ENCODE assay signal across 34 cellular contexts in genomic region chr21:32693581-32693980, GRCh38.
"Had no signal": no experiment of that assay in that cellular context is flagged by ENCODE, and none has a peak within 500 bp of the region (broad histone marks: within the 10 kb centered on the region; RNA-seq: fewer than 3 reads in every experiment).

No MANE protein-coding gene starts in this region.

- H3K36me3 ChIP-seq: brain microvascular endothelial cell, breast epithelium, cardiac muscle cell had no signal

- ATAC-seq: activated naive CD4-positive, alpha-beta T cell treated with anti-CD3 and anti-CD28 coated beads, Interleukin-2, amount 50 U/mL, for 72 hours; activated naive CD8-positive, alpha-beta T cell treated with anti-CD3 and anti-CD28 coated beads, Interleukin-2, amount 50 U/mL, for 24 hours; activated T-cell treated with anti-CD3 and anti-CD28 coated beads, Interleukin-2, amount 50 U/mL, for 4 hours; activated T-cell treated with anti-CD3 and anti-CD28 coated beads, Interleukin-2, amount 50 U/mL, for 72 hours; activated T-helper 17 cell treated with anti-CD3 and anti-CD28 coated beads, Interleukin-2, amount 50 U/mL, for 72 hours; body of pancreas had no signal

- DNase-seq: activated effector memory CD4-positive, alpha-beta T cell treated with anti-CD3 and anti-CD28 coated beads, Interleukin-2, amount 50 U/mL, for 16 hours; activated effector memory CD4-positive, alpha-beta T cell treated with Interleukin-2 at 50 U/mL for 16 hours; activated gamma-delta T cell; activated gamma-delta T cell treated with Interleukin-2 at 50 U/mL for 16 hours; activated naive CD4-positive, alpha-beta T cell; activated naive CD4-positive, alpha-beta T cell treated with anti-CD3 and anti-CD28 coated beads for 36 hours; activated naive CD4-positive, alpha-beta T cell treated with anti-CD3 and anti-CD28 coated beads, Interleukin-2, amount 10 ng/mL, durations not matched to agents 7 days and 5 days; activated naive CD4-positive, alpha-beta T cell treated with anti-CD3 and anti-CD28 coated beads, Interleukin-2, amount 50 U/mL, for 16 hours; activated naive CD4-positive, alpha-beta T cell treated with Interleukin-2 at 50 U/mL for 16 hours; activated naive CD8-positive, alpha-beta T cell treated with anti-CD3 and anti-CD28 coated beads for 36 hours; activated naive CD8-positive, alpha-beta T cell treated with anti-CD3 and anti-CD28 coated beads, Interleukin-2, amount 10 ng/mL, durations not matched to agents 7 days and 5 days; activated naive CD8-positive, alpha-beta T cell treated with anti-CD3 and anti-CD28 coated beads, Interleukin-2, amount 50 U/mL, for 24 hours; activated T-cell treated with anti-CD3 and anti-CD28 coated beads, Interleukin-2, amount 50 U/mL, for 1 hour; activated T-cell treated with anti-CD3 and anti-CD28 coated beads, Interleukin-2, amount 50 U/mL, for 24 hours; activated T-cell treated with anti-CD3 and anti-CD28 coated beads, Interleukin-2, amount 50 U/mL, for 4 hours; activated T-cell treated with anti-CD3 and anti-CD28 coated beads, Interleukin-2, amount 50 U/mL, for 48 hours; activated T-cell treated with anti-CD3 and anti-CD28 coated beads, Interleukin-2, amount 50 U/mL, for 72 hours; adrenal gland; amniotic stem cell; amygdala; anterior cingulate cortex; aorta; body of pancreas; brain microvascular endothelial cell; caudate nucleus; central memory CD4-positive, alpha-beta T cell; cerebellar nuclear complex had no signal

- FAIRE-seq: astrocyte, bronchial epithelial cell had no signal

- H3K4me3 ChIP-seq: adrenal gland, ascending aorta, body of pancreas, breast epithelium, cardiac muscle cell had no signal

- H3K9me3 ChIP-seq: adrenal gland, ascending aorta, body of pancreas, breast epithelium had no signal

- H3K27me3 ChIP-seq: adrenal gland, ascending aorta, body of pancreas, brain microvascular endothelial cell, breast epithelium, cardiac muscle cell had no signal

- H3K27ac ChIP-seq: adrenal gland, ascending aorta, body of pancreas, brain microvascular endothelial cell, breast epithelium, cardiac muscle cell had no signal

- H3K4me1 ChIP-seq: adrenal gland, body of pancreas, breast epithelium had no signal
